23 cellular contexts compared by ENCODE assay signal in genomic region chr12:9227953-9228352, GRCh38. TPM values are rescaled to one million over a fixed set of nuclear protein-coding genes. Genes with fewer than 3 reads are reported as not detected.
"Had no signal": no experiment of that assay in that cellular context is flagged by ENCODE, and none has a peak within 500 bp of the region (broad histone marks: within the 10 kb centered on the region; RNA-seq: fewer than 3 reads in every experiment).

No MANE protein-coding gene starts in this region.

- H3K27ac Mint-ChIP-seq: memory B cell; mesothelial cell of epicardium; natural killer cell treated with Interleukin-12 subunit alpha and Interleukin-12 subunit beta and Interleukin-15 and Interleukin-18, amount 100 ng/mL, for 72 hours; neural progenitor cell had no signal

- H3K4me3 Mint-ChIP-seq: memory B cell; mesothelial cell of epicardium; natural killer cell treated with Interleukin-12 subunit alpha and Interleukin-12 subunit beta and Interleukin-15 and Interleukin-18, amount 100 ng/mL, for 72 hours; neural progenitor cell had no signal

- H3K4me3 ChIP-seq: colonic mucosa, hepatocyte, neural progenitor cell, ovary, right atrium auricular region, stomach, thoracic aorta, uterus had no signal

- H3K9me3 Mint-ChIP-seq: natural killer cell treated with Interleukin-12 subunit alpha and Interleukin-12 subunit beta and Interleukin-15 and Interleukin-18, amount 100 ng/mL, for 72 hours had no signal

- H3K9me3 ChIP-seq: colonic mucosa, ovary, right atrium auricular region, stomach, thoracic aorta, uterus had no signal

- H3K36me3 ChIP-seq: colonic mucosa, neural progenitor cell, ovary, right atrium auricular region, stomach, thoracic aorta, uterus had no signal

- H3K27me3 Mint-ChIP-seq: natural killer cell treated with Interleukin-12 subunit alpha and Interleukin-12 subunit beta and Interleukin-15 and Interleukin-18, amount 100 ng/mL, for 72 hours had no signal

- DNase-seq: cerebellar nuclear complex; colonic mucosa; dermis blood vessel endothelial cell; head of caudate nucleus; nucleus accumbens; ovary; small intestine; stimulated activated CD4-positive, alpha-beta T cell treated with anti-CD3 and anti-CD28 coated beads, Interleukin-12 subunit alpha, Interleukin-12 subunit beta, amount 100 ng/mL, for 4 hours; stimulated activated naive CD4-positive, alpha-beta T cell; stomach; substantia nigra; trophoblast cell; uterus had no signal

- H3K4me1 Mint-ChIP-seq: memory B cell, mesothelial cell of epicardium, neural progenitor cell had no signal

- H3K27me3 ChIP-seq: colonic mucosa, hepatocyte, neural progenitor cell, ovary, right atrium auricular region, stomach, uterus had no signal

- H3K27ac ChIP-seq: colonic mucosa, hepatocyte, neural progenitor cell, ovary, right atrium auricular region, stomach, thoracic aorta, uterus had no signal

- H3K36me3 Mint-ChIP-seq: mesothelial cell of epicardium; natural killer cell treated with Interleukin-12 subunit alpha and Interleukin-12 subunit beta and Interleukin-15 and Interleukin-18, amount 100 ng/mL, for 72 hours; neural progenitor cell had no signal

- ATAC-seq: natural killer cell treated with Interleukin-12 subunit alpha and Interleukin-12 subunit beta and Interleukin-15 and Interleukin-18, amount 100 ng/mL, for 72 hours had no signal

- H3K4me1 ChIP-seq: colonic mucosa, neural progenitor cell, right atrium auricular region, stomach, uterus had no signal

RNA-seq across cellular contexts. Expression of gene PZP, which starts 19.8 kb away (rescaled TPM):
- total RNA-seq: fibroblast of lung; kidney epithelial cell; lower leg skin; mesothelial cell of epicardium; natural killer cell treated with Interleukin-12 subunit alpha and Interleukin-12 subunit beta and Interleukin-15 and Interleukin-18, amount 100 ng/mL, for 72 hours; right atrium auricular region; stomach; thoracic aorta had no signal
- polyA plus RNA-seq: fibroblast of lung had no signal
